ENCODE assay signal across 28 cellular contexts in the genomic region with DNA sequence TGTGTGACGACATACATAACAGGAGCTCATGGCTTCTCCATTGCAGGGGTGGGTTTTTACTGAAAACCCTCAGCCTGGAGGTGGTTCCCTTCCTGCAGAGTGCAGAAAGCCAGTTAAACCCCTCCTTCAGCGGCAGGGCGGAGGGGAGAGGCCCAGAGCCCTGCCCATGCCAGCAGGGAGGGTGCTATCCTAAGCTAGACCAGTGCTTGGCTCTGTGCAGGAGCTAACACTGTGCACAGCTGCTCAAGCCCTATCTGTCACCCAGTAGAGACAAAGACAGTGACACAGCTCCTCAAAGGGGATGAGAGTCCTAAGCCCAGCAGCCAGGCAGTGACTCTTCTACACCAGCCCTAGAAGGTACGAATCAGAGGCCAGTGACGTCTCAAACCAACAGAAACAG.
DNase-seq lines count a peak whose midpoint lies in the region; ATAC-seq, FAIRE-seq and TF ChIP-seq lines count a peak whose summit lies in the region.
"Had no signal": no experiment of that assay in that cellular context is flagged by ENCODE, and none has a peak within 500 bp of the region (broad histone marks: within the 10 kb centered on the region; RNA-seq: fewer than 3 reads in every experiment).

No MANE protein-coding gene starts in this region.

- no peak overlapping the region for H3K4me3 ChIP-seq in K562
- H3K4me3 ChIP-seq in mesenchymal stem cell (ENCODE audit: insufficient read depth in 1 of 2, low read depth in 1 of 2, low read length in 2 of 2) = no peak overlapping the region
- H3K4me3 ChIP-seq: HAP-1, heart left ventricle, thoracic aorta had no signal

- H3K4me3 Mint-ChIP-seq in activated CD4-positive, alpha-beta T cell treated with anti-CD3 and anti-CD28 coated beads, Interleukin-2, amount 10 ng/mL, durations not matched to agents 24 days and 14 days = no peak overlapping the region
- H3K4me3 Mint-ChIP-seq: activated CD8-positive, alpha-beta T cell treated with anti-CD3 and anti-CD28 coated beads, Interleukin-2, amount 10 ng/mL, durations not matched to agents 7 days and 5 days; CD4-positive, alpha-beta T cell; stimulated activated naive CD8-positive, alpha-beta T cell treated with anti-CD3 and anti-CD28 coated beads, Interleukin-15, Interleukin-2, amounts not matched to agents 100 ng/mL and 50 ng/mL, for 24 hours; T-helper 1 cell treated with Interleukin-12 subunit alpha and Interleukin-12 subunit beta and Interleukin-4 antibody, amounts not matched to agents 30 μg/mL and 1 μg/mL, for 36 hours had no signal

- no peaks in the 10 kb centered on the region for H3K9me3 ChIP-seq in K562 (replicated peaks; ENCODE audit: control insufficient read depth, insufficient read depth, low read depth, low read length)
- no peaks in the 10 kb centered on the region for H3K9me3 ChIP-seq in mesenchymal stem cell (ENCODE audit: control insufficient read depth, low read length)
- H3K9me3 ChIP-seq: HAP-1, heart left ventricle, thoracic aorta had no signal

- TF ChIP-seq POLR2A in K562 (conservative IDR thresholded peaks at IDR 0.05) = no peak

- POLR2A ChIA-PET in K562 (lab: Yijun Ruan, JAX) = interaction anchor here (1.1 kb wide), 1 partner anchor 23 kb away, joined by 5 read pairs; no protein-coding TSS in a partner anchor

- H3K9me1 ChIP-seq in K562 (ENCODE audit: control insufficient read depth, insufficient read depth, low read length) = no peaks in the 10 kb centered on the region

- H3K4ac ChIP-seq in mesenchymal stem cell (ENCODE audit: low read depth in 1 of 2, low read length in 2 of 2) = no peak overlapping the region

- no peak overlapping the region for H3K4me2 ChIP-seq in K562 (ENCODE audit: insufficient read depth, low read length)
- no peak overlapping the region for H3K4me2 ChIP-seq in mesenchymal stem cell (ENCODE audit: low read length, poor library complexity, severe bottlenecking)
- H3K4me2 ChIP-seq: SK-N-SH had no signal

- peaks cover 5% of the 10 kb centered on the region for H3K4me1 Mint-ChIP-seq in activated CD4-positive, alpha-beta T cell treated with anti-CD3 and anti-CD28 coated beads, Interleukin-2, amount 10 ng/mL, durations not matched to agents 24 days and 14 days

- no peak overlapping the region for H3K18ac ChIP-seq in mesenchymal stem cell (ENCODE audit: low read depth in 1 of 2, low read length in 2 of 2)

- no peak overlapping the region for H2BK15ac ChIP-seq in mesenchymal stem cell (ENCODE audit: low read depth, poor library complexity, severe bottlenecking)

- in situ Hi-C loops in K562 (cut with MboI) (no loop called here), KBM-7 (cut with MboI; ENCODE audit: low pct_unique_long_range_greater_than_20kb, low sequenced_read_pairs) (no loop called here)

- BruUV-seq in K562 (replicated peaks; lab: Mats Ljungman, UMichigan) = no TSS peak

- H3K4me1 ChIP-seq in K562 (replicated peaks in 1 of 2; ENCODE audit: control insufficient read depth in 2 of 2, insufficient read depth in 2 of 2, low read length in 2 of 2) (no peaks in the 10 kb centered on the region), mesenchymal stem cell (ENCODE audit: control insufficient read depth, insufficient read depth, low read depth, low read length) (peaks cover 2% of the 10 kb centered on the region)
- H3K4me1 ChIP-seq: HAP-1 had no signal

- H3K27ac Mint-ChIP-seq in activated CD4-positive, alpha-beta T cell treated with anti-CD3 and anti-CD28 coated beads, Interleukin-2, amount 10 ng/mL, durations not matched to agents 24 days and 14 days = no peak overlapping the region
- H3K27ac Mint-ChIP-seq: activated CD8-positive, alpha-beta T cell treated with anti-CD3 and anti-CD28 coated beads, Interleukin-2, amount 10 ng/mL, durations not matched to agents 7 days and 5 days; activated naive CD4-positive, alpha-beta T cell treated with anti-CD3 and anti-CD28 coated beads, Interleukin-2, amount 50 U/mL, for 72 hours; CD4-positive, alpha-beta T cell; stimulated activated naive CD8-positive, alpha-beta T cell treated with anti-CD3 and anti-CD28 coated beads, Interleukin-15, Interleukin-2, amounts not matched to agents 100 ng/mL and 50 ng/mL, for 24 hours; T-helper 1 cell treated with Interleukin-12 subunit alpha and Interleukin-12 subunit beta and Interleukin-4 antibody, amounts not matched to agents 30 μg/mL and 1 μg/mL, for 36 hours had no signal

- H2BK5ac ChIP-seq in mesenchymal stem cell (ENCODE audit: low read depth, low read length, poor library complexity, severe bottlenecking) = no peak overlapping the region

- H3K79me1 ChIP-seq in mesenchymal stem cell (replicated peaks; ENCODE audit: low read length, poor library complexity, severe bottlenecking) = no peaks in the 10 kb centered on the region

- DNase-seq in SIG-M5 treated with dmso at 0.1 percent for 504 hours (lab: John Stamatoyannopoulos, UW; ENCODE audit: unreplicated experiment) (peak; percentile 30), SIG-M5 (lab: John Stamatoyannopoulos, UW) (no peak), K562 (ENCODE audit: extremely low read depth in 1 of 4, low spot score in 3 of 4) (no peak), mesenchymal stem cell (no peak), AML-193 (lab: John Stamatoyannopoulos, UW) (no peak), KBM-7 (no peak), NCI-H1417 (lab: John Stamatoyannopoulos, UW) (no peak)
- DNase-seq in activated CD4-positive, alpha-beta T cell treated with anti-CD3 and anti-CD28 coated beads, Interleukin-2, amount 10 ng/mL, durations not matched to agents 24 days and 14 days = no peak
- DNase-seq: activated CD4-positive, alpha-beta T cell treated with anti-CD3 and anti-CD28 coated beads for 1 hour; activated CD8-positive, alpha-beta T cell treated with anti-CD3 and anti-CD28 coated beads, Interleukin-2, amount 10 ng/mL, durations not matched to agents 7 days and 5 days; anterior cingulate cortex; CD4-positive, alpha-beta T cell; effector memory CD4-positive, alpha-beta T cell; heart left ventricle; Kasumi-1; mammary epithelial cell; NCI-H1092 treated with DMSO at 0.1 percent for 48 hours; NCI-H187 treated with DMSO at 0.1 percent for 48 hours; NCI-H748 treated with DMSO at 0.1 percent for 48 hours; occipital lobe; SK-N-SH had no signal

- no peak overlapping the region for H2AFZ ChIP-seq in K562 (ENCODE audit: low read depth, low read length)
- no peak overlapping the region for H2AFZ ChIP-seq in mesenchymal stem cell (ENCODE audit: low read depth, low read length)

- H3K9ac ChIP-seq in K562 (ENCODE audit: insufficient read depth in 1 of 2, low read depth in 2 of 2, low read length in 2 of 2) (no peak overlapping the region), mesenchymal stem cell (ENCODE audit: low read length) (no peak overlapping the region)
- H3K9ac ChIP-seq: SK-N-SH had no signal

- intact Hi-C loops in K562 (cut with micrococcal nuclease) = no loop called here
- intact Hi-C loops in activated CD4-positive, alpha-beta T cell treated with anti-CD3 and anti-CD28 coated beads, Interleukin-2, amount 10 ng/mL, durations not matched to agents 24 days and 14 days (cut with micrococcal nuclease) = no loop called here

- H2AK5ac ChIP-seq in mesenchymal stem cell (ENCODE audit: low read length, severe bottlenecking) = no peak overlapping the region

- peak; percentile 54; the same call in 2 of the 3 replicates for ATAC-seq in K562
- ATAC-seq: activated CD8-positive, alpha-beta T cell treated with anti-CD3 and anti-CD28 coated beads, Interleukin-2, amount 10 ng/mL, durations not matched to agents 7 days and 5 days; activated naive CD4-positive, alpha-beta T cell treated with anti-CD3 and anti-CD28 coated beads, Interleukin-2, amount 50 U/mL, for 72 hours; heart left ventricle had no signal

- H4K8ac ChIP-seq in mesenchymal stem cell (ENCODE audit: low read length) = peak overlapping the region; percentile 64

- H3K27me3 ChIP-seq in K562 (ENCODE audit: control insufficient read depth in 2 of 2, insufficient read depth in 2 of 2, low read length in 2 of 2) = peaks cover 19 to 26% of the 10 kb centered on the region in 2 experiments
- H3K27me3 ChIP-seq in mesenchymal stem cell (ENCODE audit: control insufficient read depth in 1 of 2, insufficient read depth in 1 of 2, low read length in 2 of 2) = no peaks in the 10 kb centered on the region
- H3K27me3 ChIP-seq: heart left ventricle had no signal

- WGBS in K562 (ENCODE audit: insufficient coverage, low coverage, missing lambda C conversion rate) = 2% methylated on average over 5 of the region's 5 CpGs
- WGBS in mesenchymal stem cell = 96% methylated on average over 5 of the region's 5 CpGs

- no peak for FAIRE-seq in K562 (lab: Jason Lieb, UNC)
- FAIRE-seq: bronchial epithelial cell, GM19239 had no signal

- peak overlapping the region in 1 of 2 experiments; percentile 84 for H2BK12ac ChIP-seq in mesenchymal stem cell (ENCODE audit: low read length in 2 of 2)

- TF ChIP-seq EP300 in K562 (IDR thresholded peaks at IDR 0.05; ENCODE audit: low read length) = no peak

- no peak overlapping the region for H3K23ac ChIP-seq in mesenchymal stem cell (ENCODE audit: low read length in 2 of 2)

- no peaks in the 10 kb centered on the region for H4K20me1 ChIP-seq in K562 (replicated peaks; ENCODE audit: control insufficient read depth, insufficient read depth, low read length)

- no peak for TF ChIP-seq CTCF in K562 (IDR thresholded peaks at IDR 0.05 in 2 of 3, conservative IDR thresholded peaks at IDR 0.05 in 1 of 3; ENCODE audit: insufficient read depth in 2 of 3, low read depth in 1 of 3, low read length in 3 of 3)

- no peak for TF ChIP-seq RAD21 in K562 (CRISPR knock-in tag; conservative IDR thresholded peaks at IDR 0.05 in 1 of 2, IDR thresholded peaks at IDR 0.05 in 1 of 2)

- no peaks in the 10 kb centered on the region for H3K79me2 ChIP-seq in K562 (ENCODE audit: control insufficient read depth, insufficient read depth, low read length)

- no peak overlapping the region for H2BK120ac ChIP-seq in mesenchymal stem cell (ENCODE audit: low read depth, low read length)

- H3K36me3 ChIP-seq in K562 (ENCODE audit: control insufficient read depth, insufficient read depth, low read length) (no peaks in the 10 kb centered on the region), mesenchymal stem cell (ENCODE audit: control insufficient read depth in 1 of 2, insufficient read depth in 2 of 2, low read depth in 1 of 2, low read length in 2 of 2) (no peaks in the 10 kb centered on the region)
- H3K36me3 ChIP-seq: HAP-1, heart left ventricle, thoracic aorta had no signal

- H3K36me3 Mint-ChIP-seq in activated CD4-positive, alpha-beta T cell treated with anti-CD3 and anti-CD28 coated beads, Interleukin-2, amount 10 ng/mL, durations not matched to agents 24 days and 14 days (ENCODE audit: low read depth) = no peaks in the 10 kb centered on the region
- H3K36me3 Mint-ChIP-seq: activated naive CD4-positive, alpha-beta T cell treated with anti-CD3 and anti-CD28 coated beads, Interleukin-2, amount 50 U/mL, for 72 hours had no signal

- peak overlapping the region; percentile 83 for H4K91ac ChIP-seq in mesenchymal stem cell (ENCODE audit: low read length)

- CTCF ChIA-PET in K562 (lab: Yijun Ruan, JAX; ENCODE audit: low intra/inter-chr PET ratio) = no interaction called here

- H3K14ac ChIP-seq in mesenchymal stem cell (ENCODE audit: low read length in 2 of 2) = no peak overlapping the region

- no peaks in the 10 kb centered on the region for H3K9me3 Mint-ChIP-seq in activated CD4-positive, alpha-beta T cell treated with anti-CD3 and anti-CD28 coated beads, Interleukin-2, amount 10 ng/mL, durations not matched to agents 24 days and 14 days
- H3K9me3 Mint-ChIP-seq: activated naive CD4-positive, alpha-beta T cell treated with anti-CD3 and anti-CD28 coated beads, Interleukin-2, amount 50 U/mL, for 72 hours; CD4-positive, alpha-beta T cell; stimulated activated naive CD8-positive, alpha-beta T cell treated with anti-CD3 and anti-CD28 coated beads, Interleukin-15, Interleukin-2, amounts not matched to agents 100 ng/mL and 50 ng/mL, for 24 hours; T-helper 1 cell treated with Interleukin-12 subunit alpha and Interleukin-12 subunit beta and Interleukin-4 antibody, amounts not matched to agents 30 μg/mL and 1 μg/mL, for 36 hours had no signal

- peaks cover 8% of the 10 kb centered on the region for H3K27me3 Mint-ChIP-seq in activated CD4-positive, alpha-beta T cell treated with anti-CD3 and anti-CD28 coated beads, Interleukin-2, amount 10 ng/mL, durations not matched to agents 24 days and 14 days

- no peak overlapping the region for H3K27ac ChIP-seq in K562 (ENCODE audit: extremely low read depth, low read depth, low read length)
- H3K27ac ChIP-seq in mesenchymal stem cell (ENCODE audit: low read length, poor library complexity, severe bottlenecking) = no peak overlapping the region
- H3K27ac ChIP-seq: heart left ventricle, thoracic aorta had no signal
